ENCODE assay signal across 8 cellular contexts in the genomic region with DNA sequence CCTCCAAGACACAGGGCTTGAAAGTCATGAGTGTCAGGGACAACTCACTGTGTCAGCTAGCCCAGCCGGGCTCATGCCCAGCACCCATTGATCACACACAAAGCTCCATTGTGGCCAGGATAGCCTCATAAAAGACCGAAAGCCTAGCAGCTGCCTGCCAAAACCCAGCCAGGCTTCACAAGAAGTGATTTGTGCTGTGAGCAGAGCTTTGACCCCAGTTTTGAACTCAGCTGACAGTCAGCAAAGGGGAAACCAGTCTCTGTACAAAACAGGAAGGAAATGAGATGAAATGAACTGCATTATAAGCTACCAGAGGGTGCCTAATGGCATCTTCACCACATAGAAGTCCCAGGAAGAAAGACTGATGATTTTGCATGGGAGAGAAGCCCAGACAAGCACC. TPM values are rescaled to one million over a fixed set of nuclear protein-coding genes. Genes with fewer than 3 reads are reported as not detected.
A peak's percentile ranks its signal among the peaks of the same experiment; 100 is the strongest.
DNase-seq lines count a peak whose midpoint lies in the region; ATAC-seq and TF ChIP-seq lines count a peak whose summit lies in the region.

No MANE protein-coding gene starts in this region.

- no peak overlapping the region for H3K27ac ChIP-seq in CD4-positive, alpha-beta memory T cell (ENCODE audit: low read depth, low read length)
- peak overlapping the region in 2 of 4 donors; percentile 35 to 44 for H3K27ac ChIP-seq in esophagus squamous epithelium

- TF ChIP-seq POLR2A in esophagus squamous epithelium (IDR thresholded peaks at IDR 0.05): no peak

- H3K4me3 ChIP-seq in CD4-positive, alpha-beta memory T cell (ENCODE audit: low read length in 2 of 2): no peak overlapping the region
- no peak overlapping the region for H3K4me3 ChIP-seq in esophagus squamous epithelium

- TF ChIP-seq CTCF in esophagus squamous epithelium (IDR thresholded peaks at IDR 0.05): no peak

- CTCF ChIA-PET in CD4-positive, alpha-beta memory T cell (lab: Charles Lee; ENCODE audit: partially characterized antibody): no interaction called here
- CTCF ChIA-PET in activated CD4-positive, alpha-beta memory T cell treated with anti-CD3 and anti-CD28 coated beads for 36 hours (lab: Charles Lee): no interaction called here

- WGBS in esophagus squamous epithelium, 2 donors: 25% methylated on average over 1 of the region's 2 CpGs; no CpG with 5 or more reads in 1 of the 2 donors

- peak overlapping the region in 5 of 7 donors; percentile 0 to 45 (median 10) for H3K27ac Mint-ChIP-seq in CD4-positive, alpha-beta memory T cell
- H3K27ac Mint-ChIP-seq in activated CD4-positive, alpha-beta memory T cell treated with anti-CD3 and anti-CD28 coated beads for 36 hours: no peak overlapping the region

- peaks cover 16% of the 10 kb centered on the region for H3K4me1 ChIP-seq in CD4-positive, alpha-beta memory T cell (ENCODE audit: insufficient read depth, low read length)
- peaks cover 0 to 34% (median 8%) of the 10 kb centered on the region in 3 donors for H3K4me1 ChIP-seq in esophagus squamous epithelium

- no peaks in the 10 kb centered on the region for H3K9me3 Mint-ChIP-seq in CD4-positive, alpha-beta memory T cell
- no peaks in the 10 kb centered on the region for H3K9me3 Mint-ChIP-seq in activated CD4-positive, alpha-beta memory T cell treated with anti-CD3 and anti-CD28 coated beads for 36 hours

- peaks cover 17 to 29% (median 26%) of the 10 kb centered on the region in 4 donors for H3K4me1 Mint-ChIP-seq in CD4-positive, alpha-beta memory T cell
- peaks cover 25% of the 10 kb centered on the region for H3K4me1 Mint-ChIP-seq in activated CD4-positive, alpha-beta memory T cell treated with anti-CD3 and anti-CD28 coated beads for 36 hours (ENCODE audit: low read depth)

- ATAC-seq in GM19438 (IDR thresholded peaks at IDR 0.05; ENCODE audit: low read depth, unreplicated experiment): peak; percentile 52
- peak; percentile 36 for ATAC-seq in HG03469 (IDR thresholded peaks at IDR 0.05; ENCODE audit: unreplicated experiment)

- H3K36me3 Mint-ChIP-seq in CD4-positive, alpha-beta memory T cell: no peaks in the 10 kb centered on the region
- no peaks in the 10 kb centered on the region for H3K36me3 Mint-ChIP-seq in activated CD4-positive, alpha-beta memory T cell treated with anti-CD3 and anti-CD28 coated beads for 36 hours

- peak in 4 of 5 donors; percentile 6 to 14 (median 11) for DNase-seq in CD4-positive, alpha-beta memory T cell
- peak; percentile 42 for DNase-seq in activated CD4-positive, alpha-beta memory T cell treated with anti-CD3 and anti-CD28 coated beads for 36 hours
- DNase-seq in medulla oblongata (ENCODE audit: extremely low spot score) (peak; percentile 98), NCI-H1417 (lab: John Stamatoyannopoulos, UW) (no peak), D341Med (ENCODE audit: low spot score) (no peak), esophagus squamous epithelium (lab: John Stamatoyannopoulos, UW) (no peak)

- H3K4me3 Mint-ChIP-seq in CD4-positive, alpha-beta memory T cell: peak overlapping the region in 5 of 8 donors; percentile 2 to 43 (median 10)
- H3K4me3 Mint-ChIP-seq in activated CD4-positive, alpha-beta memory T cell treated with anti-CD3 and anti-CD28 coated beads for 36 hours: no peak overlapping the region

- POLR2A ChIA-PET in CD4-positive, alpha-beta memory T cell (lab: Charles Lee; ENCODE audit: partially characterized antibody): no interaction called here
- POLR2A ChIA-PET in activated CD4-positive, alpha-beta memory T cell treated with anti-CD3 and anti-CD28 coated beads for 36 hours (lab: Charles Lee): interaction anchor here (0.6 kb wide), 1 partner anchor 31 kb away, joined by 4 read pairs; no protein-coding TSS in a partner anchor

- peaks cover under 1% of the 10 kb centered on the region for H3K27me3 ChIP-seq in CD4-positive, alpha-beta memory T cell (ENCODE audit: insufficient read depth, low read length)
- H3K27me3 ChIP-seq in esophagus squamous epithelium: peaks cover 0 to 54% (median 0%) of the 10 kb centered on the region in 4 donors

- intact Hi-C loops in CD4-positive, alpha-beta memory T cell (cut with micrococcal nuclease): no loop called here
- intact Hi-C loops in activated CD4-positive, alpha-beta memory T cell treated with anti-CD3 and anti-CD28 coated beads for 36 hours (cut with micrococcal nuclease): no loop called here
- intact Hi-C loops in esophagus squamous epithelium (cut with DNase I): no loop called here

- peaks cover 21 to 22% of the 10 kb centered on the region in 2 donors for H3K27me3 Mint-ChIP-seq in CD4-positive, alpha-beta memory T cell
- peaks cover 26% of the 10 kb centered on the region for H3K27me3 Mint-ChIP-seq in activated CD4-positive, alpha-beta memory T cell treated with anti-CD3 and anti-CD28 coated beads for 36 hours

- H3K9me3 ChIP-seq in CD4-positive, alpha-beta memory T cell (ENCODE audit: control insufficient read depth in 1 of 2, low read length in 2 of 2): no peaks in the 10 kb centered on the region
- H3K9me3 ChIP-seq in esophagus squamous epithelium: no peaks in the 10 kb centered on the region

- H3K36me3 ChIP-seq in CD4-positive, alpha-beta memory T cell (ENCODE audit: insufficient read depth, low read length): no peaks in the 10 kb centered on the region
- no peaks in the 10 kb centered on the region for H3K36me3 ChIP-seq in esophagus squamous epithelium

RNA-seq across cellular contexts. Expression of a gene that starts 2.9 kb away (rescaled TPM):
- total RNA-seq in CD4-positive, alpha-beta memory T cell: not detected
- under 1 TPM; 0.30 to 0.60 TPM for polyA plus RNA-seq in CD4-positive, alpha-beta memory T cell
- total RNA-seq in activated CD4-positive, alpha-beta memory T cell treated with anti-CD3 and anti-CD28 coated beads for 36 hours: under 1 TPM; 0.73 to 0.74 TPM
- total RNA-seq in esophagus squamous epithelium: under 1 TPM in 3 of 4 donors, not detected in 1; 0.48 to 0.85 (median 0.76) TPM

Comparison
In these comparisons a context has a peak if more than half of its experiments do, and no peak if none do; other contexts are left out.
1. DNase-seq: peak in CD4-positive, alpha-beta memory T cell (4 of 5), activated CD4-positive, alpha-beta memory T cell treated with anti-CD3 and anti-CD28 coated beads for 36 hours (single experiment) and medulla oblongata (single experiment); none in NCI-H1417 (0 of 3), D341Med (single experiment) and esophagus squamous epithelium (single experiment).